In genomic region chr15:83310521-83311456, GRCh38 we compare ENCODE assay signal across 25 cellular contexts. TPM values are rescaled to one million over a fixed set of nuclear protein-coding genes. Genes with fewer than 3 reads are reported as not detected.
DNase-seq lines count a peak whose midpoint lies in the region; ATAC-seq, FAIRE-seq and TF ChIP-seq lines count a peak whose summit lies in the region.
"Had no signal": no experiment of that assay in that cellular context is flagged by ENCODE, and none has a peak within 500 bp of the region (broad histone marks: within the 10 kb centered on the region; RNA-seq: fewer than 3 reads in every experiment).

No MANE protein-coding gene starts in this region.

- 30 to 40% (median 34%) methylated on average over 5 of the region's 5 CpGs for WGBS in small intestine, 3 donors

- H3K36me3 ChIP-seq in bronchial epithelial cell (ENCODE audit: control insufficient read depth, insufficient read depth, low read length) (no peaks in the 10 kb centered on the region), small intestine (ENCODE audit: control insufficient read depth in 2 of 2, insufficient read depth in 2 of 2, low read length in 2 of 2) (no peaks in the 10 kb centered on the region)
- H3K36me3 ChIP-seq: prostate gland, upper lobe of right lung, WERI-Rb-1 had no signal

- peaks cover 38% of the 10 kb centered on the region for H3K4me1 ChIP-seq in foreskin keratinocyte
- H3K4me1 ChIP-seq in small intestine (ENCODE audit: control insufficient read depth in 2 of 2, insufficient read depth in 1 of 2, low read depth in 1 of 2, low read length in 1 of 2): no peaks in the 10 kb centered on the region
- H3K4me1 ChIP-seq: prostate gland, upper lobe of right lung had no signal

- TF ChIP-seq CTCF in bronchial epithelial cell (IDR thresholded peaks at IDR 0.05; ENCODE audit: insufficient read depth, low read length, severe bottlenecking) (no peak), foreskin keratinocyte (conservative IDR thresholded peaks at IDR 0.05) (no peak)

- ATAC-seq in foreskin keratinocyte: peak; percentile 10
- ATAC-seq in left colon: no peak
- no peak for ATAC-seq in GM18867 (IDR thresholded peaks at IDR 0.05; ENCODE audit: unreplicated experiment)
- ATAC-seq: activated CD8-positive, alpha-beta T cell treated with anti-CD3 and anti-CD28 coated beads, Interleukin-2, amount 10 ng/mL, durations not matched to agents 7 days and 5 days; left ventricle myocardium superior; natural killer cell treated with Interleukin-12 subunit alpha and Interleukin-12 subunit beta and Interleukin-15 and Interleukin-18, amount 100 ng/mL, for 72 hours; upper lobe of right lung had no signal

- FAIRE-seq in bronchial epithelial cell (lab: Jason Lieb, UNC) (no peak), small intestine (lab: Jason Lieb, UNC) (no peak), HTR-8/SVneo (lab: Jason Lieb, UNC) (no peak)
- FAIRE-seq: colon, GM18507 had no signal

- H3K4me3 ChIP-seq in bronchial epithelial cell (ENCODE audit: low read depth, low read length) (no peak overlapping the region), small intestine (ENCODE audit: low read depth in 1 of 2, low read length in 2 of 2) (no peak overlapping the region)
- H3K4me3 ChIP-seq: prostate gland, upper lobe of right lung had no signal

- H3K27ac ChIP-seq in foreskin keratinocyte: peak overlapping the region; percentile 94
- H3K27ac ChIP-seq in small intestine (ENCODE audit: low read depth in 1 of 2, low read length in 1 of 2): no peak overlapping the region
- H3K27ac ChIP-seq: 22Rv1, KMS-11, prostate gland, upper lobe of right lung, WERI-Rb-1 had no signal

- intact Hi-C loops in left colon (cut with DNase I, micrococcal nuclease): no loop called here

- DNase-seq in NCI-H82 (lab: John Stamatoyannopoulos, UW) (peak; percentile 36), NCI-H82 treated with DMSO at 0.1 percent for 48 hours (lab: John Stamatoyannopoulos, UW; ENCODE audit: unreplicated experiment) (no peak), bronchial epithelial cell (ENCODE audit: low read depth) (peak; percentile 75), foreskin keratinocyte (peak in 1 of 2 donors; percentile 75), small intestine (peak; percentile 55), HTR-8/SVneo (ENCODE audit: insufficient read length, low spot score) (no peak), left colon (no peak)
- DNase-seq: activated CD8-positive, alpha-beta T cell treated with anti-CD3 and anti-CD28 coated beads, Interleukin-2, amount 10 ng/mL, durations not matched to agents 7 days and 5 days; C1 segment of cervical spinal cord; erythroblast; hippocampal formation; left ventricle myocardium superior; NCI-H1105 treated with DMSO at 0.1 percent for 48 hours; stimulated activated CD4-positive, alpha-beta T cell treated with anti-CD3 and anti-CD28 coated beads, Interleukin-12 subunit alpha, Interleukin-12 subunit beta, amount 100 ng/mL, for 4 hours; stimulated activated naive CD4-positive, alpha-beta T cell treated with Interleukin-2 at 50 U/mL for 16 hours; T-helper 1 cell; upper lobe of right lung; WERI-Rb-1 had no signal

- no peaks in the 10 kb centered on the region for H3K9me3 ChIP-seq in small intestine (ENCODE audit: control insufficient read depth, low read depth)
- H3K9me3 ChIP-seq: prostate gland, upper lobe of right lung had no signal

- no peaks in the 10 kb centered on the region for H3K27me3 ChIP-seq in bronchial epithelial cell (ENCODE audit: control insufficient read depth, insufficient read depth, low read length)
- H3K27me3 ChIP-seq in foreskin keratinocyte: no peaks in the 10 kb centered on the region
- no peaks in the 10 kb centered on the region for H3K27me3 ChIP-seq in small intestine (ENCODE audit: control insufficient read depth in 2 of 2, insufficient read depth in 2 of 2, low read length in 2 of 2)
- H3K27me3 ChIP-seq: upper lobe of right lung had no signal

RNA-seq across cellular contexts. Expression of gene BNC1, which starts 26.3 kb away (rescaled TPM):
- total RNA-seq in bronchial epithelial cell: 37.6 and 74.2 TPM in 2 replicates
- 140 and 167 TPM in 2 replicates for total RNA-seq in foreskin keratinocyte
- polyA plus RNA-seq in foreskin keratinocyte: 44.4 and 45.4 TPM in 2 replicates
- under 1 TPM in 1 of 3 donors, not detected in 2; 0.10 TPM for polyA plus RNA-seq in small intestine
- total RNA-seq in left colon: not detected
- total RNA-seq: activated CD8-positive, alpha-beta T cell treated with anti-CD3 and anti-CD28 coated beads, Interleukin-2, amount 10 ng/mL, durations not matched to agents 7 days and 5 days; natural killer cell treated with Interleukin-12 subunit alpha and Interleukin-12 subunit beta and Interleukin-15 and Interleukin-18, amount 100 ng/mL, for 72 hours had no signal

Comparison
In these comparisons a context has a peak if more than half of its experiments do, and no peak if none do; other contexts are left out.
1. DNase-seq: peak in NCI-H82 (single experiment), bronchial epithelial cell (single experiment) and small intestine (single experiment); none in NCI-H82 treated with DMSO at 0.1 percent for 48 hours (single experiment), HTR-8/SVneo (single experiment) and left colon (0 of 2).
2. RNA of gene BNC1, which starts 26.3 kb away (total RNA-seq): 140 to 167 TPM in foreskin keratinocyte and 37.6 to 74.2 TPM in bronchial epithelial cell; not detected in left colon; every median in the first group is over 10 times any median in the second.